Comparison of ENCODE assay signal across 8 cellular contexts in the genomic region with DNA sequence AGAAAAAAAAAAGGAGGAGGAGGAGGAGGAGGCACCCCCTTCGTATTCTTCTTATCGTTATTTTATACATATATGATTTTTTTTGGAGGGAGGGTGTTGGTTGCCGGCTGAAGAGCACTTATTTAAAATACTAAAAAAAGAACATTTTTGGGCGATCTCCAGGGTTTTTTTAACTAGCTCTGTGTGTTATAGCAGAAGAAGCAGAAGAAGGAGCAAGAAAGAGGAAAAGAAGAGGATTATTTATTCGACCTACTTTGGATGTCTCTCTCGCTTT. TPM values are rescaled to one million over a fixed set of nuclear protein-coding genes. Genes with fewer than 3 reads are reported as not detected.
DNase-seq lines count a peak whose midpoint lies in the region; ATAC-seq and TF ChIP-seq lines count a peak whose summit lies in the region.

No MANE protein-coding gene starts in this region.

- no peaks in the 10 kb centered on the region for H3K9me3 Mint-ChIP-seq in CD8-positive, alpha-beta T cell

- POLR2A ChIA-PET in CD8-positive, alpha-beta T cell (lab: Charles Lee): interaction anchor here (1.0 kb wide), 1 partner anchor 18 kb away, joined by 3 read pairs; no protein-coding TSS in a partner anchor

- CTCF ChIA-PET in CD8-positive, alpha-beta T cell (lab: Charles Lee): interaction anchor here (1.7 kb wide), 1 partner anchor 218 kb away, joined by 9 read pairs; no protein-coding TSS in a partner anchor

- H3K36me3 Mint-ChIP-seq in CD8-positive, alpha-beta T cell: no peaks in the 10 kb centered on the region

- no peak for TF ChIP-seq POLR2A in heart left ventricle (IDR thresholded peaks at IDR 0.05)
- TF ChIP-seq POLR2A in uterus (IDR thresholded peaks at IDR 0.05): no peak

- H3K4me3 ChIP-seq in heart left ventricle (peak overlapping the region in 10 of 12 donors; percentile 40 to 74 (median 53)), ascending aorta (peak overlapping the region; percentile 63 to 89), uterus (peak overlapping the region; percentile 61 to 73)
- no peak overlapping the region for H3K4me3 ChIP-seq in CD8-positive, alpha-beta T cell (ENCODE audit: low read depth, low read length)

- H3K36me3 ChIP-seq in heart left ventricle (no peaks in the 10 kb centered on the region), ascending aorta (no peaks in the 10 kb centered on the region), uterus (no peaks in the 10 kb centered on the region)
- no peaks in the 10 kb centered on the region for H3K36me3 ChIP-seq in CD8-positive, alpha-beta T cell (ENCODE audit: insufficient read depth, low read length)

- DNase-seq in heart left ventricle: no peak
- no peak for DNase-seq in cardiac septum (ENCODE audit: low spot score)
- DNase-seq in ascending aorta (ENCODE audit: low spot score in 2 of 2): no peak
- DNase-seq in uterus: no peak
- no peak for DNase-seq in CD8-positive, alpha-beta T cell
- DNase-seq in GM19238 (ENCODE audit: insufficient read length, low spot score): no peak

- H3K9me3 ChIP-seq in heart left ventricle (no peaks in the 10 kb centered on the region), ascending aorta (no peaks in the 10 kb centered on the region), uterus (no peaks in the 10 kb centered on the region)
- no peaks in the 10 kb centered on the region for H3K9me3 ChIP-seq in CD8-positive, alpha-beta T cell (ENCODE audit: low read length)

- H3K27me3 Mint-ChIP-seq in CD8-positive, alpha-beta T cell (ENCODE audit: low read depth): peaks cover 47% of the 10 kb centered on the region

- TF ChIP-seq CTCF in heart left ventricle (IDR thresholded peaks at IDR 0.05) (no peak), ascending aorta (IDR thresholded peaks at IDR 0.05) (no peak), uterus (IDR thresholded peaks at IDR 0.05) (no peak)
- no peak for TF ChIP-seq CTCF in CD8-positive, alpha-beta T cell (IDR thresholded peaks at IDR 0.05)

- peaks cover 56 to 86% (median 72%) of the 10 kb centered on the region in 9 donors for H3K27me3 ChIP-seq in heart left ventricle
- peaks cover 12% of the 10 kb centered on the region for H3K27me3 ChIP-seq in ascending aorta
- H3K27me3 ChIP-seq in layer of hippocampus (ENCODE audit: control insufficient read depth, insufficient read depth, low read length): peaks cover 10% of the 10 kb centered on the region
- peaks cover 0 to 3% of the 10 kb centered on the region in 2 donors for H3K27me3 ChIP-seq in uterus
- peaks cover 70% of the 10 kb centered on the region for H3K27me3 ChIP-seq in CD8-positive, alpha-beta T cell (ENCODE audit: insufficient read depth, low read length)

- intact Hi-C loops in heart left ventricle (cut with DNase I): loop anchor here in 9 of 10 donors (5.0 to 10.0 kb wide), 7 partner anchors 214 to 1154 kb away; no protein-coding TSS in a partner anchor
- intact Hi-C loops in cardiac septum (cut with DNase I): loop anchor here (5.0 to 10.0 kb wide), 2 partner anchors 321 to 529 kb away; a partner anchor contains a TSS
- intact Hi-C loops in ascending aorta (cut with DNase I): no loop called here
- intact Hi-C loops in uterus (cut with DNase I; ENCODE audit: low total_unique reads): no loop called here
- intact Hi-C loops in CD8-positive, alpha-beta T cell (cut with DNase I, micrococcal nuclease): loop anchor here (5.0 kb wide), 3 partner anchors 39 to 1269 kb away; no protein-coding TSS in a partner anchor

- H3K4me3 Mint-ChIP-seq in CD8-positive, alpha-beta T cell: no peak overlapping the region

- H3K27ac ChIP-seq in heart left ventricle (peak overlapping the region in 2 of 12 donors; percentile 24 to 60), ascending aorta (no peak overlapping the region), layer of hippocampus (ENCODE audit: low read depth, low read length) (peak overlapping the region; percentile 78), uterus (peak overlapping the region; percentile 90 to 92)
- no peak overlapping the region for H3K27ac ChIP-seq in CD8-positive, alpha-beta T cell (ENCODE audit: low read depth, low read length)

- ATAC-seq in heart left ventricle (no peak), GM19351 (IDR thresholded peaks at IDR 0.05; ENCODE audit: unreplicated experiment) (no peak)
- ATAC-seq in CD8-positive, alpha-beta T cell: no peak

- H3K4me1 Mint-ChIP-seq in CD8-positive, alpha-beta T cell (ENCODE audit: low read depth): peaks cover 27% of the 10 kb centered on the region

- H3K4me1 ChIP-seq in heart left ventricle: peaks cover 5 to 57% (median 28%) of the 10 kb centered on the region in 12 donors
- H3K4me1 ChIP-seq in ascending aorta: peaks cover 10 to 27% of the 10 kb centered on the region in 2 donors
- no peaks in the 10 kb centered on the region for H3K4me1 ChIP-seq in uterus
- peaks cover 47% of the 10 kb centered on the region for H3K4me1 ChIP-seq in CD8-positive, alpha-beta T cell (ENCODE audit: insufficient read depth, low read length)

- 2 to 7% (median 5%) methylated on average over 6 of the region's 6 CpGs for WGBS in heart left ventricle, 4 donors

- no peak overlapping the region for H3K27ac Mint-ChIP-seq in CD8-positive, alpha-beta T cell

RNA-seq across cellular contexts. Expression of a gene that starts 0.4 kb away (rescaled TPM):
- total RNA-seq in heart left ventricle (10 to 100 TPM in 1 of 9 donors, 1 to 10 TPM in 1, under 1 TPM in 4, not detected in 3; 0.37 to 13.5 (median 0.68) TPM), cardiac septum (0.73 TPM), ascending aorta (8.0 TPM), uterus (10 to 100 TPM; 26.8 to 55.0 (median 40.6) TPM)
- polyA plus RNA-seq in heart left ventricle: under 1 TPM; 0.46 to 0.65 TPM
- total RNA-seq in CD8-positive, alpha-beta T cell: not detected

RNA-seq across cellular contexts. Expression of a gene that starts 2.4 kb away (rescaled TPM):
- 1 to 10 TPM in 2 of 9 donors, under 1 TPM in 4, not detected in 3; 0.17 to 4.5 (median 0.82) TPM for total RNA-seq in heart left ventricle
- polyA plus RNA-seq in heart left ventricle: under 1 TPM; 0.24 to 0.57 TPM
- total RNA-seq in cardiac septum: 0.89 TPM
- 0.85 TPM for total RNA-seq in ascending aorta
- total RNA-seq in uterus: 10 to 100 TPM in 3 of 4 donors, 1 to 10 TPM in 1; 4.4 to 46.1 (median 19.9) TPM
- not detected for total RNA-seq in CD8-positive, alpha-beta T cell

Comparison
In these comparisons a context has a peak if more than half of its experiments do, and no peak if none do; other contexts are left out.
1. H3K27ac ChIP-seq: peak in layer of hippocampus (single experiment) and uterus (2 of 2); none in ascending aorta (0 of 2) and CD8-positive, alpha-beta T cell (single experiment).
2. intact Hi-C loops: an anchor here in heart left ventricle (5.0 to 10.0 kb wide), cardiac septum (5.0 to 10.0 kb wide) and CD8-positive, alpha-beta T cell (5.0 kb wide); none called in ascending aorta and uterus.